Comparison of ENCODE assay signal across 23 cellular contexts in the genomic region with DNA sequence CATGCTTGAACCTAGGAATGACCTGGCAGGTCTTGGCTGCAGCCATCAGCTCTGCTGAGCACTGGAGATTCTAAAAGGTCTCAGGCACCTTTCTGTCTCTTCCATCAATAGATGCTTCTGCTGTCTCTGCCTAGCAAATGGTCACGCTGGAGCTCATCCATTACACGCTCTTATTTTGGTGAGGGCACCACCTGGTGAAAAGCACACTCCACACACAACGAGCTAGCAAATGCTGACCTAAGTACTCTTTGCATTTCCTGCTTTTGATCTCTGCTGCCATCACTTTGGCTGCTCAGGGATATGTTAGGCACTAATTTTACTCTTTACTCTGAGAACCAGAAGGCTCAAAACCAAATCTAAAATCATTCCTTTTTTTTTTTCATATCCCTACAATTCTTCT.
DNase-seq lines count a peak whose midpoint lies in the region; ATAC-seq and TF ChIP-seq lines count a peak whose summit lies in the region.
"Had no signal": no experiment of that assay in that cellular context is flagged by ENCODE, and none has a peak within 500 bp of the region (broad histone marks: within the 10 kb centered on the region; RNA-seq: fewer than 3 reads in every experiment).

No MANE protein-coding gene starts in this region.

- H3K36me3 ChIP-seq in OCI-LY7 (ENCODE audit: insufficient read depth, low read length) = no peaks in the 10 kb centered on the region

- H4K20me1 ChIP-seq in OCI-LY7 (ENCODE audit: insufficient read depth, low read length) = no peaks in the 10 kb centered on the region

- no peaks in the 10 kb centered on the region for H3K9me2 ChIP-seq in OCI-LY7 (ENCODE audit: insufficient read depth, low read length)

- POLR2A ChIA-PET in OCI-LY7 (lab: Charles Lee) = interaction anchor here (0.7 kb wide), 1 partner anchor 363 kb away, joined by 3 read pairs; no protein-coding TSS in a partner anchor

- H3K27ac ChIP-seq in OCI-LY7 (ENCODE audit: low read depth, low read length, poor library complexity, severe bottlenecking) = no peak overlapping the region

- peaks cover 9% of the 10 kb centered on the region for H3K27me3 Mint-ChIP-seq in memory B cell

- H3K9me3 ChIP-seq in OCI-LY7 (ENCODE audit: low read length) = no peaks in the 10 kb centered on the region
- H3K9me3 ChIP-seq: Caco-2 had no signal

- BruUV-seq in OCI-LY7 (replicated peaks; lab: Mats Ljungman, UMichigan) = no TSS peak

- ATAC-seq in memory B cell (ENCODE audit: low read depth) = peak; percentile 26
- no peak for ATAC-seq in HG03095 (IDR thresholded peaks at IDR 0.05; ENCODE audit: unreplicated experiment)
- ATAC-seq in HG02970 (IDR thresholded peaks at IDR 0.05; ENCODE audit: low FRiP score, unreplicated experiment) = no peak
- ATAC-seq: HCT116, Panc1 had no signal

- no peak overlapping the region for H3K4me3 Mint-ChIP-seq in memory B cell
- H3K4me3 Mint-ChIP-seq: CD4-positive, alpha-beta memory T cell; T-helper 2 cell treated with Interferon-gamma antibody and Interleukin-4, amounts not matched to agents 5 μg/mL and 100 μg/mL, for 36 hours had no signal

- H3K79me2 ChIP-seq in OCI-LY7 (ENCODE audit: insufficient read depth, low read depth, low read length) = no peaks in the 10 kb centered on the region

- CTCF ChIA-PET in OCI-LY7 (lab: Charles Lee; ENCODE audit: unreplicated experiment) = no interaction called here

- peak; percentile 29 for DNase-seq in NCI-H510A treated with DMSO at 0.1 percent for 48 hours (lab: John Stamatoyannopoulos, UW)
- DNase-seq in NCI-H510A (lab: John Stamatoyannopoulos, UW) = no peak
- DNase-seq in DMS53 treated with DMSO at 0.1 percent for 48 hours (lab: John Stamatoyannopoulos, UW; ENCODE audit: unreplicated experiment) = peak; percentile 41
- DNase-seq in OCI-LY7 (ENCODE audit: low spot score) = peak; percentile 22
- no peak for DNase-seq in memory B cell (ENCODE audit: low spot score in 2 of 2)
- DNase-seq: C1 segment of cervical spinal cord; Caco-2; CD4-positive, alpha-beta memory T cell; DND-41; KG1; NCI-H1048; NCI-H1436; NCI-H187; NCI-H2081 treated with DMSO at 0.1 percent for 48 hours; NCI-H524; NCI-H748 treated with DMSO at 0.1 percent for 48 hours; SHP77 treated with DMSO at 0.1 percent for 48 hours; T-helper 1 cell had no signal

- H3K27ac Mint-ChIP-seq in memory B cell = no peak overlapping the region
- H3K27ac Mint-ChIP-seq: CD4-positive, alpha-beta memory T cell; T-helper 2 cell treated with Interferon-gamma antibody and Interleukin-4, amounts not matched to agents 5 μg/mL and 100 μg/mL, for 36 hours had no signal

- H3K4me1 Mint-ChIP-seq in memory B cell = no peaks in the 10 kb centered on the region

- TF ChIP-seq CTCF in OCI-LY7 (conservative IDR thresholded peaks at IDR 0.05; ENCODE audit: low read length) = no peak

- H3K4me3 ChIP-seq in OCI-LY7 (ENCODE audit: low read depth, low read length, poor library complexity, severe bottlenecking) = no peak overlapping the region

- no peak overlapping the region for H3K4me2 ChIP-seq in OCI-LY7 (ENCODE audit: low read length)

- no peaks in the 10 kb centered on the region for H3K36me3 Mint-ChIP-seq in memory B cell
- H3K36me3 Mint-ChIP-seq: CD4-positive, alpha-beta memory T cell had no signal

- H2AFZ ChIP-seq in OCI-LY7 (ENCODE audit: low read length) = no peak overlapping the region

- H3K9me3 Mint-ChIP-seq in memory B cell = no peaks in the 10 kb centered on the region
- H3K9me3 Mint-ChIP-seq: CD4-positive, alpha-beta memory T cell; T-helper 2 cell treated with Interferon-gamma antibody and Interleukin-4, amounts not matched to agents 5 μg/mL and 100 μg/mL, for 36 hours had no signal

- peaks cover 7% of the 10 kb centered on the region for H3K4me1 ChIP-seq in OCI-LY7 (ENCODE audit: insufficient read depth, low read length, poor library complexity, severe bottlenecking)
- H3K4me1 ChIP-seq: Caco-2 had no signal

- intact Hi-C loops in OCI-LY7 (cut with micrococcal nuclease; ENCODE audit: unreplicated experiment) = no loop called here

Comparison
In these comparisons a context has a peak if more than half of its experiments do, and no peak if none do; other contexts are left out.
1. DNase-seq: peak in NCI-H510A treated with DMSO at 0.1 percent for 48 hours (single experiment), DMS53 treated with DMSO at 0.1 percent for 48 hours (single experiment) and OCI-LY7 (single experiment); none in NCI-H510A (single experiment) and memory B cell (0 of 2).